ENCODE assay signal across 10 cellular contexts in genomic region chr2:239369631-239370161, GRCh38.
DNase-seq lines count a peak whose midpoint lies in the region; ATAC-seq lines count a peak whose summit lies in the region.
"Had no signal": no experiment of that assay in that cellular context is flagged by ENCODE, and none has a peak within 500 bp of the region (broad histone marks: within the 10 kb centered on the region; RNA-seq: fewer than 3 reads in every experiment).

No MANE protein-coding gene starts in this region.

- peaks cover 7 to 18% of the 10 kb centered on the region in 2 donors for H3K4me1 Mint-ChIP-seq in effector memory CD8-positive, alpha-beta T cell (ENCODE audit: low read depth in 2 of 2)

- DNase-seq in NCI-H345 (lab: John Stamatoyannopoulos, UW) (peak; percentile 27), NCI-H345 treated with DMSO at 0.1 percent for 48 hours (lab: John Stamatoyannopoulos, UW; ENCODE audit: unreplicated experiment) (no peak), NCI-H524 treated with DMSO at 0.1 percent for 48 hours (lab: John Stamatoyannopoulos, UW) (no peak), HPDE6-E6E7 (ENCODE audit: extremely low spot score) (no peak)
- DNase-seq in activated CD4-positive, CD25-positive, alpha-beta regulatory T cell treated with anti-CD3 and anti-CD28 coated beads, Interleukin-2, amount 50 U/mL, for 72 hours, result peak; percentile 61
- peak; percentile 39 to 54 (median 53) for DNase-seq in effector memory CD8-positive, alpha-beta T cell
- peak; percentile 37 to 46 (median 40) for DNase-seq in stimulated activated CD4-positive, alpha-beta T cell treated with anti-CD3 and anti-CD28 coated beads, TNF-alpha, amount 100 ng/mL, for 1 hour (ENCODE audit: low read depth in 3 of 3, low spot score in 1 of 3)
- DNase-seq: right cardiac atrium had no signal

- H3K27me3 Mint-ChIP-seq in effector memory CD8-positive, alpha-beta T cell, result no peaks in the 10 kb centered on the region

- no peaks in the 10 kb centered on the region for H3K9me3 Mint-ChIP-seq in effector memory CD8-positive, alpha-beta T cell

- peak overlapping the region; percentile 86 to 89 for H3K27ac Mint-ChIP-seq in effector memory CD8-positive, alpha-beta T cell

- ATAC-seq in HG03097 (IDR thresholded peaks at IDR 0.05; ENCODE audit: low FRiP score, unreplicated experiment), result peak; percentile 84
- peak; percentile 95 for ATAC-seq in effector memory CD8-positive, alpha-beta T cell (replicated peaks)
- ATAC-seq: A549 had no signal

- H3K36me3 Mint-ChIP-seq in effector memory CD8-positive, alpha-beta T cell (ENCODE audit: insufficient read depth), result no peaks in the 10 kb centered on the region

- peak overlapping the region; percentile 57 to 72 for H3K4me3 Mint-ChIP-seq in effector memory CD8-positive, alpha-beta T cell

Comparison
In these comparisons a context has a peak if more than half of its experiments do, and no peak if none do; other contexts are left out.
1. DNase-seq: peak in NCI-H345 (single experiment), activated CD4-positive, CD25-positive, alpha-beta regulatory T cell treated with anti-CD3 and anti-CD28 coated beads, Interleukin-2, amount 50 U/mL, for 72 hours (single experiment), effector memory CD8-positive, alpha-beta T cell (3 of 3) and stimulated activated CD4-positive, alpha-beta T cell treated with anti-CD3 and anti-CD28 coated beads, TNF-alpha, amount 100 ng/mL, for 1 hour (3 of 3); none in NCI-H345 treated with DMSO at 0.1 percent for 48 hours (single experiment), NCI-H524 treated with DMSO at 0.1 percent for 48 hours (single experiment) and HPDE6-E6E7 (single experiment).